ENCODE assay signal across 26 cellular contexts in genomic region chr14:91727121-91727520, GRCh38. TPM values are rescaled to one million over a fixed set of nuclear protein-coding genes. Genes with fewer than 3 reads are reported as not detected.
DNase-seq lines count a peak whose midpoint lies in the region; ATAC-seq, FAIRE-seq and TF ChIP-seq lines count a peak whose summit lies in the region.
"Had no signal": no experiment of that assay in that cellular context is flagged by ENCODE, and none has a peak within 500 bp of the region (broad histone marks: within the 10 kb centered on the region; RNA-seq: fewer than 3 reads in every experiment).

No MANE protein-coding gene starts in this region.

- WGBS in IMR-90 (ENCODE audit: extremely low coverage in 2 of 2, insufficient read length in 1 of 2), 2 experiments, result no CpG with 5 or more reads among the region's 2 CpGs
- 77 to 96% (median 93%) methylated on average over 2 of the region's 2 CpGs for WGBS in small intestine, 3 donors

- H2BK120ac ChIP-seq in IMR-90 (ENCODE audit: low read depth, low read length), result no peak overlapping the region

- H3K36me3 ChIP-seq in IMR-90 (ENCODE audit: control insufficient read depth, insufficient read depth, low read length) (no peaks in the 10 kb centered on the region), small intestine (ENCODE audit: control insufficient read depth in 2 of 2, insufficient read depth in 2 of 2, low read length in 2 of 2) (no peaks in the 10 kb centered on the region)
- H3K36me3 ChIP-seq: BE2C had no signal

- no peak overlapping the region for H2BK15ac ChIP-seq in IMR-90 (ENCODE audit: low read depth, low read length)

- H3K9me3 ChIP-seq in IMR-90 (ENCODE audit: control insufficient read depth, insufficient read depth, low read length), result no peaks in the 10 kb centered on the region
- no peaks in the 10 kb centered on the region for H3K9me3 ChIP-seq in small intestine (ENCODE audit: control insufficient read depth, low read depth)
- H3K9me3 ChIP-seq: BE2C had no signal

- no peak overlapping the region for H2AK5ac ChIP-seq in IMR-90 (ENCODE audit: low read depth, low read length)

- dilution Hi-C loops in IMR-90 (cut with HindIII; ENCODE audit: low sequenced_read_pairs, unreplicated experiment), result no loop called here

- H3K27me3 ChIP-seq in IMR-90 (ENCODE audit: control insufficient read depth, insufficient read depth, low read length), result no peaks in the 10 kb centered on the region
- H3K27me3 ChIP-seq in small intestine (ENCODE audit: control insufficient read depth in 2 of 2, insufficient read depth in 2 of 2, low read length in 2 of 2), result no peaks in the 10 kb centered on the region

- no peak overlapping the region for H3K23ac ChIP-seq in IMR-90 (ENCODE audit: low read depth, low read length)

- intact Hi-C loops in IMR-90 (cut with micrococcal nuclease), result no loop called here

- no peak overlapping the region for H2BK20ac ChIP-seq in IMR-90 (ENCODE audit: low read depth, low read length)

- POLR2A ChIA-PET in IMR-90 (lab: Charles Lee; ENCODE audit: unreplicated experiment), result no interaction called here

- H3K18ac ChIP-seq in IMR-90 (ENCODE audit: low read depth, low read length), result no peak overlapping the region

- H4K8ac ChIP-seq in IMR-90 (ENCODE audit: low read depth in 2 of 2, low read length in 2 of 2), result no peak overlapping the region

- H4K91ac ChIP-seq in IMR-90 (ENCODE audit: insufficient read depth, low read depth, low read length), result no peak overlapping the region

- in situ Hi-C loops in IMR-90 (cut with MboI; ENCODE audit: low sequenced_read_pairs), result no loop called here

- no peak for TF ChIP-seq RAD21 in IMR-90 (IDR thresholded peaks at IDR 0.05; ENCODE audit: low read length)

- FAIRE-seq in small intestine (lab: Jason Lieb, UNC), result peak; percentile 33
- FAIRE-seq in GM19239 (lab: Jason Lieb, UNC), result no peak
- FAIRE-seq: D721Med, GM12878, H1 had no signal

- H2AK9ac ChIP-seq in IMR-90 (replicated peaks; ENCODE audit: low read depth, low read length, poor library complexity), result no peak overlapping the region

- H4K20me1 ChIP-seq in IMR-90 (ENCODE audit: insufficient read depth, low read length), result no peaks in the 10 kb centered on the region

- H3K27ac ChIP-seq in IMR-90 (ENCODE audit: insufficient read depth, low read length) (no peak overlapping the region), small intestine (ENCODE audit: low read depth in 1 of 2, low read length in 1 of 2) (no peak overlapping the region)

- H3K14ac ChIP-seq in IMR-90 (replicated peaks; ENCODE audit: low read depth, low read length), result no peak overlapping the region

- H3K4me3 ChIP-seq in IMR-90 (ENCODE audit: insufficient read depth, low read depth, low read length) (no peak overlapping the region), fibroblast of the aortic adventitia (ENCODE audit: low read depth, low read length) (no peak overlapping the region), small intestine (ENCODE audit: low read depth in 1 of 2, low read length in 2 of 2) (no peak overlapping the region)
- H3K4me3 ChIP-seq: GM12878 had no signal

- no peaks in the 10 kb centered on the region for H3K9me1 ChIP-seq in IMR-90 (ENCODE audit: insufficient read depth, low read length)

- no peak overlapping the region for H3K9ac ChIP-seq in IMR-90 (ENCODE audit: low read depth, low read length)

- ATAC-seq in IMR-90 (ENCODE audit: low read depth) (peak; percentile 42), GM19463 (IDR thresholded peaks at IDR 0.05; ENCODE audit: unreplicated experiment) (no peak)
- ATAC-seq: GM12878, Panc1, SK-N-SH treated with all-trans-retinoic acid at 6 μM for 48 hours, T-cell had no signal

- BruUV-seq in IMR-90 (replicated peaks; lab: Mats Ljungman, UMichigan), result no TSS peak

- no peak overlapping the region for H3K4me2 ChIP-seq in IMR-90 (ENCODE audit: low read depth, low read length)

- H3K79me1 ChIP-seq in IMR-90 (ENCODE audit: low read depth in 1 of 2, low read length in 2 of 2), result no peaks in the 10 kb centered on the region

- no peak overlapping the region for H2BK5ac ChIP-seq in IMR-90 (ENCODE audit: low read depth, low read length, poor library complexity, severe bottlenecking)

- H3K4ac ChIP-seq in IMR-90 (ENCODE audit: low read depth, low read length), result no peak overlapping the region

- H3K4me1 ChIP-seq in IMR-90 (ENCODE audit: control insufficient read depth, insufficient read depth, low read length) (no peaks in the 10 kb centered on the region), small intestine (ENCODE audit: control insufficient read depth in 2 of 2, insufficient read depth in 1 of 2, low read depth in 1 of 2, low read length in 1 of 2) (no peaks in the 10 kb centered on the region)
- H3K4me1 ChIP-seq: BE2C had no signal

- TF ChIP-seq CTCF in IMR-90 (conservative IDR thresholded peaks at IDR 0.05; ENCODE audit: low read depth, low read length), result no peak
- no peak for TF ChIP-seq CTCF in fibroblast of the aortic adventitia (IDR thresholded peaks at IDR 0.05; ENCODE audit: insufficient read depth, low read length)

- DNase-seq in AG20443 (ENCODE audit: low spot score), result peak; percentile 68
- no peak for DNase-seq in IMR-90
- peak; percentile 68 for DNase-seq in fibroblast of the aortic adventitia (ENCODE audit: low read depth)
- no peak for DNase-seq in small intestine
- no peak for DNase-seq in LoVo (ENCODE audit: low spot score)
- no peak for DNase-seq in NCI-H510A treated with DMSO at 0.1 percent for 48 hours (lab: John Stamatoyannopoulos, UW)
- DNase-seq in GM19239 (ENCODE audit: insufficient read length, low spot score), result no peak
- DNase-seq: ACHN; BE2C; DMS53; EL; GF-D8; NCI-H1092; NCI-H1436 treated with DMSO at 0.1 percent for 48 hours; NCI-H1930; NCI-H748 treated with DMSO at 0.1 percent for 48 hours; NK-92 treated with Interleukin-12 subunit alpha and Interleukin-12 subunit beta, amount 100 ng/mL, for 24 hours; SIG-M5; T-cell had no signal

- no peak for TF ChIP-seq POLR2A in IMR-90 (IDR thresholded peaks at IDR 0.05; ENCODE audit: low read depth, low read length)

- no peak overlapping the region for H4K5ac ChIP-seq in IMR-90 (ENCODE audit: low read depth, low read length)

- H2AFZ ChIP-seq in IMR-90 (replicated peaks; ENCODE audit: low read length, poor library complexity), result no peak overlapping the region

- H3K56ac ChIP-seq in IMR-90 (ENCODE audit: extremely low read depth, insufficient read depth, low read length), result no peak overlapping the region

- CTCF ChIA-PET in IMR-90 (lab: Yijun Ruan, JAX), result no interaction called here

TF ChIP-seq in IMR-90, 13 proteins besides CTCF, POLR2A, EP300 and RAD21:
- TF ChIP-seq FOS (IDR thresholded peaks at IDR 0.05; ENCODE audit: low read depth, low read length), result no peak
- no peak for TF ChIP-seq RCOR1 (IDR thresholded peaks at IDR 0.05; ENCODE audit: insufficient replicate concordance, low read length)
- TF ChIP-seq SMC3 (IDR thresholded peaks at IDR 0.05; ENCODE audit: low read depth, low read length), result no peak
- no peak for TF ChIP-seq ELK1 (IDR thresholded peaks at IDR 0.05; ENCODE audit: borderline replicate concordance, low read depth, low read length)
- TF ChIP-seq BHLHE40 (IDR thresholded peaks at IDR 0.05; ENCODE audit: low read depth, low read length), result no peak
- no peak for TF ChIP-seq MAZ (IDR thresholded peaks at IDR 0.05; ENCODE audit: borderline replicate concordance, low read depth, low read length)
- no peak for TF ChIP-seq USF2 (IDR thresholded peaks at IDR 0.05; ENCODE audit: low read depth, low read length)
- TF ChIP-seq CEBPB (IDR thresholded peaks at IDR 0.05; ENCODE audit: low read depth, low read length), result no peak
- TF ChIP-seq CHD1 (IDR thresholded peaks at IDR 0.05; ENCODE audit: low read depth, low read length), result no peak

RNA-seq across cellular contexts. Expression of gene CATSPERB, which starts 4.8 kb away (rescaled TPM):
- total RNA-seq in IMR-90 (2012; rRNA removed) (not detected in 2 replicates), fibroblast of the aortic adventitia (ENCODE audit: low replicate concordance) (0.81 TPM in 1 of 2 replicates, not detected in the other)
- polyA plus RNA-seq in IMR-90 (2012; rRNA removed) (not detected in 2 replicates), small intestine (under 1 TPM in 2 of 3 donors, not detected in 1; 0.89 to 0.92 TPM)
- polyA plus RNA-seq in IMR-90 (2012; cell fraction: cytosol; rRNA removed), result not detected in 2 replicates
- not detected in 2 replicates for polyA plus RNA-seq in IMR-90 (2012; cell fraction: nucleus; rRNA removed; ENCODE audit: low replicate concordance)
- total RNA-seq: GM12878, LHCN-M2 had no signal
- polyA plus RNA-seq: GM12878 had no signal

Comparison
In these comparisons a context has a peak if more than half of its experiments do, and no peak if none do; other contexts are left out.
1. DNase-seq: peak in AG20443 (single experiment) and fibroblast of the aortic adventitia (single experiment); none in IMR-90 (single experiment), small intestine (single experiment), LoVo (single experiment), NCI-H510A treated with DMSO at 0.1 percent for 48 hours (single experiment) and GM19239 (single experiment).